Comparison of ENCODE assay signal across 19 cellular contexts in the genomic region with DNA sequence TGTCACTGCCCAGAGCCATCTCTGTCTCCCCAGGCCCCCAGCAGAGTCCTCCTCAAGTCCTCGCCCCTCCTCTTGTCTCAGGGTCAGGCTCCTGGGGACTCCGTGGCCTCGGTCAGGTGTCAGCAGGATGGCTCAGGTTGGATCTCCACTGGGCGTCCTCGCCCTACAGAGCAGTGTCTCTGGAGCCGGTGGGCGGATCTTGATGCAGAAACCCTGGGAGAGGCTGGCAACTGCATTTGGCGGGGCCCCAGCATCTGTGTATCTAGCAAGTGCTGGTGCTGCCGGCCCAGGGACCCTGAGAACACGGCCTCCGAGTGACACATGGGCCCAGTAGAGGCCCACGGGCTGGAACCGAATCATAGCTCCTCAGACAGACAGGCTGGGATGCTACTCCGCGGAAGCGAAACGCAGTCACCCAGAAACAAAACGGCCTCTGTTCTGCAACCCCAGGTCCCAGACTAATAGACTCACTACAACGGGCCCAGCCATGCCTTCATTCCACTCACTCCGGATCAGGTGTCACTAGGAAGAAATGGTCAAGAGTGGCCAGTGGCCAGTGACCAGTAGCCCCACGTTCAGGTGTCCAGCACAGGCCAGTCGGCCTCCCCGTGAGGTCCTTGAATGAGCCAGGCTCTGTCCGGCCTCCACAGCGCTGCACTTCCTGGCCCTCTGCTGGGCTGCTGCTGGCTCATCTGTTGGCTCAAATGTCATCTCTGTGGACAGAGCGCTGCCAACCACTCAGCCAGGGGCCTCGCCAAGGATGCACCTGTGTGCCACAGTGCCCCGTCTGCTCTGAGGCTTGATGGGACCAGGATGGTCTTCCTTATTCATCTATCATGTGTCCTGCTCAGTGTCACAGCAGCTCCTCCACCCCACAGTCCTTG. TPM values are rescaled to one million over a fixed set of nuclear protein-coding genes. Genes with fewer than 3 reads are reported as not detected.
"Had no signal": no experiment of that assay in that cellular context is flagged by ENCODE, and none has a peak within 500 bp of the region (broad histone marks: within the 10 kb centered on the region; RNA-seq: fewer than 3 reads in every experiment).

No MANE protein-coding gene starts in this region.

- DNase-seq: activated CD4-positive, alpha-beta T cell treated with anti-CD3 and anti-CD28 coated beads, Interleukin-2, amount 10 ng/mL, durations not matched to agents 24 days and 14 days; activated CD4-positive, CD25-positive, alpha-beta regulatory T cell; activated CD8-positive, alpha-beta memory T cell treated with anti-CD3 and anti-CD28 coated beads, Interleukin-2, amount 50 U/mL, for 4 hours; activated CD8-positive, alpha-beta T cell treated with anti-CD3 and anti-CD28 coated beads, Interleukin-2, amount 10 ng/mL, durations not matched to agents 7 days and 5 days; activated gamma-delta T cell; activated T-cell treated with anti-CD3 and anti-CD28 coated beads, Interleukin-2, amount 50 U/mL, for 48 hours; amygdala; central memory CD4-positive, alpha-beta T cell; natural killer cell; occipital lobe; stimulated activated CD4-positive, alpha-beta T cell treated with anti-CD3 and anti-CD28 coated beads, Interleukin-1b, Interleukin-23, amount 100 ng/mL, for 48 hours had no signal

- ATAC-seq: activated CD8-positive, alpha-beta T cell treated with anti-CD3 and anti-CD28 coated beads, Interleukin-2, amount 10 ng/mL, durations not matched to agents 7 days and 5 days; esophagus mucosa; natural killer cell; sciatic nerve had no signal

- H3K9me3 Mint-ChIP-seq: natural killer cell had no signal

- H3K36me3 ChIP-seq: prostate gland had no signal

- H3K9me3 ChIP-seq: prostate gland had no signal

- H3K36me3 Mint-ChIP-seq: activated naive CD8-positive, alpha-beta T cell; brain; memory B cell; natural killer cell had no signal

- H3K4me1 ChIP-seq: prostate gland had no signal

- H3K27ac Mint-ChIP-seq: activated CD4-positive, alpha-beta T cell treated with anti-CD3 and anti-CD28 coated beads, Interleukin-2, amount 10 ng/mL, durations not matched to agents 24 days and 14 days; activated CD8-positive, alpha-beta T cell treated with anti-CD3 and anti-CD28 coated beads, Interleukin-2, amount 10 ng/mL, durations not matched to agents 7 days and 5 days; activated naive CD8-positive, alpha-beta T cell; memory B cell; natural killer cell had no signal

- H3K4me1 Mint-ChIP-seq: activated CD4-positive, alpha-beta T cell treated with anti-CD3 and anti-CD28 coated beads, Interleukin-2, amount 10 ng/mL, durations not matched to agents 24 days and 14 days; memory B cell; natural killer cell had no signal

- H3K4me3 ChIP-seq: coronary artery, prostate gland had no signal

- H3K27me3 Mint-ChIP-seq: activated CD4-positive, alpha-beta T cell treated with anti-CD3 and anti-CD28 coated beads, Interleukin-2, amount 10 ng/mL, durations not matched to agents 24 days and 14 days had no signal

- H3K4me3 Mint-ChIP-seq: activated CD4-positive, alpha-beta T cell treated with anti-CD3 and anti-CD28 coated beads, Interleukin-2, amount 10 ng/mL, durations not matched to agents 24 days and 14 days; activated CD8-positive, alpha-beta T cell treated with anti-CD3 and anti-CD28 coated beads, Interleukin-2, amount 10 ng/mL, durations not matched to agents 7 days and 5 days; activated naive CD8-positive, alpha-beta T cell; brain; memory B cell; natural killer cell had no signal

- H3K27ac ChIP-seq: coronary artery, prostate gland had no signal

RNA-seq across cellular contexts. Expression of gene FRMD1, which starts 12.6 kb away (rescaled TPM):
- total RNA-seq: activated CD4-positive, alpha-beta T cell treated with anti-CD3 and anti-CD28 coated beads, Interleukin-2, amount 10 ng/mL, durations not matched to agents 24 days and 14 days; activated CD8-positive, alpha-beta T cell treated with anti-CD3 and anti-CD28 coated beads, Interleukin-2, amount 10 ng/mL, durations not matched to agents 7 days and 5 days; esophagus mucosa; mucosa of gallbladder; natural killer cell; occipital lobe had no signal
